ENCODE assay signal across 23 cellular contexts in the genomic region with DNA sequence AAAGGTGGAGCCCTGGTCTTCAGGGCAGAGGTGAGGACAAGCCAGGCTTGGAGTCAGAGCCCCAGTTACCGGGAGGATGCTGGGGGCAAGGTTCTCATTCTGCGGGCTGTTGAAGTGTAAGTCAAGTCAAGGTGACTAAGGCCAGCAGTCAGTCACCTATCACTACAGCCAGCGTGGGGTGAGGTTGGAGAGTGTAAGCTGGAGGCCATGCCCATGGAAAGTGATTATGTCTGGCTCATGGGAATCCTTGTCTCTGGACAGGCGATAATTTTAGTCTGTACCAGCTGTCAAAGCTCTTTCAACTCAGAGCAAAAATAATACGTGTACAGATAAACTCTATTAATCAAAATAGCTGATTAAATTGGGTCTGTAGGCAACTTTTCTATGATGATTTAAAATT.
"Had no signal": no experiment of that assay in that cellular context is flagged by ENCODE, and none has a peak within 500 bp of the region (broad histone marks: within the 10 kb centered on the region; RNA-seq: fewer than 3 reads in every experiment).

No MANE protein-coding gene starts in this region.

- ATAC-seq: effector memory CD8-positive, alpha-beta T cell; esophagus mucosa; gastrocnemius medialis; left lung; lower lobe of right lung had no signal

- DNase-seq: cerebellar nuclear complex; colonic mucosa; cortex of kidney; effector CD8-positive, alpha-beta T cell; effector memory CD8-positive, alpha-beta T cell; endodermal cell; erythroblast; esophagus squamous epithelium; foreskin melanocyte; gastrocnemius medialis; glutamatergic neuron; hippocampal formation; kidney; kidney glomerular epithelial cell; left cardiac atrium; left lung; lower lobe of right lung; mesenchymal stem cell; naive B cell had no signal

- H3K4me3 ChIP-seq: colonic mucosa, esophagus squamous epithelium, gastrocnemius medialis, heart right ventricle, left lung, lower lobe of right lung, mucosa of descending colon had no signal

- H3K27me3 ChIP-seq: colonic mucosa had no signal

- H3K36me3 ChIP-seq: colonic mucosa, esophagus squamous epithelium, gastrocnemius medialis, heart right ventricle, left lung, lower lobe of right lung had no signal

- H3K9me3 ChIP-seq: colonic mucosa, esophagus squamous epithelium, gastrocnemius medialis, heart right ventricle, left lung, lower lobe of right lung, mucosa of descending colon had no signal

- H3K27ac ChIP-seq: colonic mucosa, epithelial cell of prostate, esophagus squamous epithelium, gastrocnemius medialis, heart right ventricle, left lung, lower lobe of right lung had no signal

- H3K4me1 ChIP-seq: colonic mucosa, esophagus squamous epithelium, gastrocnemius medialis, heart right ventricle, left lung, lower lobe of right lung had no signal
